ENCODE assay signal across 30 cellular contexts in the genomic region with DNA sequence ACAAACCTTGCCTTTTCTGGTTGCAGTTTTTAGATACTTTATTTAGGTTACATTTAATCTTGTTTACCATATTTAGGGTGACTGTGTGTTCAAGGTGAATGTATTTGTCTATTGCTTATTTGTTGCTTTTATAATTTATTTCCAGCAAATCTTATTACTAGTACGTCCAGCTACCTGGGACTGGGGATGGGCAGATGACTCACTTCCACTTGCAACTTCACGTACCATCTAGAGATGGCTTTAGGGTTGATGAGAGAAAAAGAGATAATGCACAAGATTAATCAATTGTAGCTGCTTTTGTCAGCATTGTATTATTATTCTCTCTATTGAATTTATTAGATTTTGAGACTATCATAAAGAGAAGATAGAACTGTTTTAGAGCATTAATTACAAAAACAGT. TPM values are rescaled to one million over a fixed set of nuclear protein-coding genes. Genes with fewer than 3 reads are reported as not detected.
"Had no signal": no experiment of that assay in that cellular context is flagged by ENCODE, and none has a peak within 500 bp of the region (broad histone marks: within the 10 kb centered on the region; RNA-seq: fewer than 3 reads in every experiment).

No MANE protein-coding gene starts in this region.

- H3K27me3 ChIP-seq: MG63, SJSA1 had no signal

- H3K36me3 Mint-ChIP-seq: activated naive CD4-positive, alpha-beta T cell treated with anti-CD3 and anti-CD28 coated beads, Interleukin-2, amount 50 U/mL, for 24 hours had no signal

- H3K9me3 ChIP-seq: SJSA1 had no signal

- H3K9me3 Mint-ChIP-seq: activated naive CD4-positive, alpha-beta T cell treated with anti-CD3 and anti-CD28 coated beads, Interleukin-2, amount 50 U/mL, for 24 hours had no signal

- H3K27ac Mint-ChIP-seq: activated CD8-positive, alpha-beta T cell treated with anti-CD3 and anti-CD28 coated beads, Interleukin-2, amount 10 ng/mL, durations not matched to agents 7 days and 5 days; activated naive CD4-positive, alpha-beta T cell treated with anti-CD3 and anti-CD28 coated beads, Interleukin-2, amount 50 U/mL, for 24 hours; brain; T-helper 1 cell treated with Interleukin-12 subunit alpha and Interleukin-12 subunit beta and Interleukin-4 antibody, amounts not matched to agents 30 μg/mL and 1 μg/mL, for 36 hours; WTC11 had no signal

- DNase-seq: activated CD4-positive, alpha-beta T cell treated with anti-CD3 and anti-CD28 coated beads for 48 hours; activated CD4-positive, alpha-beta T cell treated with anti-CD3 and anti-CD28 coated beads, Interleukin-2, amount 50 U/mL, for 4 hours; activated CD4-positive, CD25-positive, alpha-beta regulatory T cell treated with anti-CD3 and anti-CD28 coated beads, Interleukin-2, amount 50 U/mL, for 72 hours; activated CD8-positive, alpha-beta memory T cell treated with anti-CD3 and anti-CD28 coated beads, Interleukin-2, amount 50 U/mL, for 48 hours; activated CD8-positive, alpha-beta T cell treated with anti-CD3 and anti-CD28 coated beads, Interleukin-2, amount 10 ng/mL, durations not matched to agents 7 days and 5 days; activated T-cell treated with anti-CD3 and anti-CD28 coated beads, Interleukin-2, amount 50 U/mL, for 1 hour; amniotic stem cell; cerebellar nuclear complex; KG1; MG63; MV-4-11; NCI-H1092 treated with DMSO at 0.1 percent for 48 hours; NCI-H1417 treated with DMSO at 0.1 percent for 48 hours; NCI-H1694; NCI-H2029; NCI-H2107; NCI-H345; NCI-H510A; NCI-H526 treated with DMSO at 0.1 percent for 48 hours; NCI-H82; Right ventricle myocardium superior; RPMI8226; T-helper 9 cell had no signal

- H3K36me3 ChIP-seq: MG63, SJSA1 had no signal

- H3K4me3 Mint-ChIP-seq: activated CD8-positive, alpha-beta T cell treated with anti-CD3 and anti-CD28 coated beads, Interleukin-2, amount 10 ng/mL, durations not matched to agents 7 days and 5 days; activated naive CD4-positive, alpha-beta T cell treated with anti-CD3 and anti-CD28 coated beads, Interleukin-2, amount 50 U/mL, for 24 hours; T-helper 1 cell treated with Interleukin-12 subunit alpha and Interleukin-12 subunit beta and Interleukin-4 antibody, amounts not matched to agents 30 μg/mL and 1 μg/mL, for 36 hours; WTC11 had no signal

- H3K4me1 ChIP-seq: SJSA1 had no signal

- H3K4me3 ChIP-seq: MG63, SJSA1 had no signal

- FAIRE-seq: astrocyte had no signal

- H3K27ac ChIP-seq: SJSA1 had no signal

RNA-seq across cellular contexts. Expression of a gene that starts 5.1 kb away (rescaled TPM):
- total RNA-seq: activated CD8-positive, alpha-beta T cell treated with anti-CD3 and anti-CD28 coated beads, Interleukin-2, amount 10 ng/mL, durations not matched to agents 7 days and 5 days; OCI-LY7 had no signal

RNA-seq across cellular contexts. Expression of a gene that starts 30.4 kb away (rescaled TPM):
- total RNA-seq: activated CD8-positive, alpha-beta T cell treated with anti-CD3 and anti-CD28 coated beads, Interleukin-2, amount 10 ng/mL, durations not matched to agents 7 days and 5 days; OCI-LY7 had no signal
